ENCODE assay signal across 10 cellular contexts in genomic region chr3:74613566-74613965, GRCh38. TPM values are rescaled to one million over a fixed set of nuclear protein-coding genes. Genes with fewer than 3 reads are reported as not detected.
DNase-seq lines count a peak whose midpoint lies in the region; ATAC-seq and TF ChIP-seq lines count a peak whose summit lies in the region.
"Had no signal": no experiment of that assay in that cellular context is flagged by ENCODE, and none has a peak within 500 bp of the region (broad histone marks: within the 10 kb centered on the region; RNA-seq: fewer than 3 reads in every experiment).

No MANE protein-coding gene starts in this region.

- H3K36me3 Mint-ChIP-seq in activated T-helper 1 cell treated with anti-CD3 and anti-CD28 coated beads, Interleukin-12 subunit alpha, Interleukin-12 subunit beta, Interleukin-2, Interleukin-4 antibody, amounts not matched to agents 30 ng/mL and 10 ng/mL and 1 ng/mL, durations not matched to agents 14 hours and 24 hours and 36 hours (ENCODE audit: low read depth): no peaks in the 10 kb centered on the region
- H3K36me3 Mint-ChIP-seq: T-cell had no signal

- WGBS in right cardiac atrium: 18% methylated on average over 15 of the region's 15 CpGs
- 2% methylated on average over 15 of the region's 15 CpGs for WGBS in prostate gland

- POLR2A ChIA-PET in BJ (lab: Charles Lee): no interaction called here

- peaks cover 16% of the 10 kb centered on the region for H3K27me3 Mint-ChIP-seq in activated T-helper 1 cell treated with anti-CD3 and anti-CD28 coated beads, Interleukin-12 subunit alpha, Interleukin-12 subunit beta, Interleukin-2, Interleukin-4 antibody, amounts not matched to agents 30 ng/mL and 10 ng/mL and 1 ng/mL, durations not matched to agents 14 hours and 24 hours and 36 hours (ENCODE audit: insufficient read depth)

- no peaks in the 10 kb centered on the region for H3K9me3 ChIP-seq in WERI-Rb-1 (ENCODE audit: severe bottlenecking)
- no peaks in the 10 kb centered on the region for H3K9me3 ChIP-seq in right cardiac atrium (ENCODE audit: control insufficient read depth, low read length)
- H3K9me3 ChIP-seq in prostate gland: no peaks in the 10 kb centered on the region

- no peaks in the 10 kb centered on the region for H3K9me3 Mint-ChIP-seq in activated T-helper 1 cell treated with anti-CD3 and anti-CD28 coated beads, Interleukin-12 subunit alpha, Interleukin-12 subunit beta, Interleukin-2, Interleukin-4 antibody, amounts not matched to agents 30 ng/mL and 10 ng/mL and 1 ng/mL, durations not matched to agents 14 hours and 24 hours and 36 hours

- ATAC-seq in right cardiac atrium (no peak), HG03442 (IDR thresholded peaks at IDR 0.05; ENCODE audit: unreplicated experiment) (no peak)
- ATAC-seq: T-cell had no signal

- TF ChIP-seq POLR2A in prostate gland (IDR thresholded peaks at IDR 0.05): no peak

- H3K36me3 ChIP-seq in BJ (ENCODE audit: control insufficient read depth, insufficient read depth, low read length) (no peaks in the 10 kb centered on the region), WERI-Rb-1 (no peaks in the 10 kb centered on the region), prostate gland (no peaks in the 10 kb centered on the region)

- H3K4me1 ChIP-seq in right cardiac atrium (ENCODE audit: control insufficient read depth, insufficient read depth, low read length): no peaks in the 10 kb centered on the region
- peaks cover 11% of the 10 kb centered on the region for H3K4me1 ChIP-seq in prostate gland (replicated peaks)

- H3K27me3 ChIP-seq in BJ (ENCODE audit: control insufficient read depth, insufficient read depth, low read length): no peaks in the 10 kb centered on the region
- no peaks in the 10 kb centered on the region for H3K27me3 ChIP-seq in WERI-Rb-1 (ENCODE audit: insufficient read depth, low read depth, severe bottlenecking)
- H3K27me3 ChIP-seq in right cardiac atrium (ENCODE audit: control insufficient read depth, insufficient read depth): no peaks in the 10 kb centered on the region
- no peaks in the 10 kb centered on the region for H3K27me3 ChIP-seq in prostate gland (replicated peaks; ENCODE audit: insufficient read depth)

- intact Hi-C loops in right cardiac atrium (cut with DNase I): no loop called here
- intact Hi-C loops in prostate gland (cut with DNase I): no loop called here
- intact Hi-C loops in activated T-helper 1 cell treated with anti-CD3 and anti-CD28 coated beads, Interleukin-12 subunit alpha, Interleukin-12 subunit beta, Interleukin-2, Interleukin-4 antibody, amounts not matched to agents 30 ng/mL and 10 ng/mL and 1 ng/mL, durations not matched to agents 14 hours and 24 hours and 36 hours (cut with micrococcal nuclease): no loop called here

- CTCF ChIA-PET in BJ (lab: Yijun Ruan, JAX): interaction anchor here (0.7 to 1.3 kb wide), 4 partner anchors 15 to 237 kb away, joined by 3 to 4 read pairs (median 4); no protein-coding TSS in a partner anchor

- DNase-seq in BJ (ENCODE audit: low read depth): no peak
- DNase-seq in WERI-Rb-1: no peak
- DNase-seq in right cardiac atrium: peak in 1 of 3 donors; percentile 17
- DNase-seq in prostate gland (ENCODE audit: low spot score): peak; percentile 7
- no peak for DNase-seq in SW 1271 (lab: John Stamatoyannopoulos, UW)
- no peak for DNase-seq in activated T-helper 1 cell treated with anti-CD3 and anti-CD28 coated beads, Interleukin-12 subunit alpha, Interleukin-12 subunit beta, Interleukin-2, Interleukin-4 antibody, amounts not matched to agents 30 ng/mL and 10 ng/mL and 1 ng/mL, durations not matched to agents 14 hours and 24 hours and 36 hours (ENCODE audit: low spot score)
- no peak for DNase-seq in NCI-H1436 (lab: John Stamatoyannopoulos, UW)
- DNase-seq: DMS79, T-cell had no signal

- peak overlapping the region; percentile 65 for H3K4me3 ChIP-seq in BJ (ENCODE audit: low read depth, low read length)
- H3K4me3 ChIP-seq in WERI-Rb-1 (ENCODE audit: low read depth, low read length): peak overlapping the region; percentile 40
- peak overlapping the region; percentile 75 for H3K4me3 ChIP-seq in right cardiac atrium (ENCODE audit: low read length)
- peak overlapping the region; percentile 42 for H3K4me3 ChIP-seq in prostate gland

- H3K27ac ChIP-seq in WERI-Rb-1 (no peak overlapping the region), right cardiac atrium (ENCODE audit: low read length) (no peak overlapping the region), prostate gland (peak overlapping the region; percentile 24 to 47)

- no peak overlapping the region for H3K4me3 Mint-ChIP-seq in activated T-helper 1 cell treated with anti-CD3 and anti-CD28 coated beads, Interleukin-12 subunit alpha, Interleukin-12 subunit beta, Interleukin-2, Interleukin-4 antibody, amounts not matched to agents 30 ng/mL and 10 ng/mL and 1 ng/mL, durations not matched to agents 14 hours and 24 hours and 36 hours
- H3K4me3 Mint-ChIP-seq: T-cell had no signal

- no peak overlapping the region for H3K27ac Mint-ChIP-seq in activated T-helper 1 cell treated with anti-CD3 and anti-CD28 coated beads, Interleukin-12 subunit alpha, Interleukin-12 subunit beta, Interleukin-2, Interleukin-4 antibody, amounts not matched to agents 30 ng/mL and 10 ng/mL and 1 ng/mL, durations not matched to agents 14 hours and 24 hours and 36 hours

- TF ChIP-seq CTCF in BJ (IDR thresholded peaks at IDR 0.05; ENCODE audit: insufficient read depth, low read depth, low read length) (no peak), WERI-Rb-1 (IDR thresholded peaks at IDR 0.05; ENCODE audit: low read depth, low read length) (no peak), prostate gland (IDR thresholded peaks at IDR 0.05) (no peak)

- no peaks in the 10 kb centered on the region for H3K4me1 Mint-ChIP-seq in activated T-helper 1 cell treated with anti-CD3 and anti-CD28 coated beads, Interleukin-12 subunit alpha, Interleukin-12 subunit beta, Interleukin-2, Interleukin-4 antibody, amounts not matched to agents 30 ng/mL and 10 ng/mL and 1 ng/mL, durations not matched to agents 14 hours and 24 hours and 36 hours (ENCODE audit: low read depth)
- H3K4me1 Mint-ChIP-seq: T-cell had no signal

RNA-seq across cellular contexts. Expression of gene CNTN3, which starts 0.9 kb away (rescaled TPM):
- polyA plus RNA-seq in BJ (2011; rRNA removed) (2.6 and 6.1 TPM in 2 replicates), right cardiac atrium (5.6 TPM)
- 3.6 and 3.7 TPM in 2 replicates for polyA minus RNA-seq in BJ (2011; rRNA and poly(A)+ RNA removed)
- total RNA-seq in right cardiac atrium (1 to 10 TPM; 6.3 to 9.5 (median 7.8) TPM), prostate gland (1 to 10 TPM; 5.2 to 8.2 TPM)
- total RNA-seq in activated T-helper 1 cell treated with anti-CD3 and anti-CD28 coated beads, Interleukin-12 subunit alpha, Interleukin-12 subunit beta, Interleukin-2, Interleukin-4 antibody, amounts not matched to agents 30 ng/mL and 10 ng/mL and 1 ng/mL, durations not matched to agents 14 hours and 24 hours and 36 hours: not detected in 2 replicates
- total RNA-seq: T-cell had no signal

Comparison
In these comparisons a context has a peak if more than half of its experiments do, and no peak if none do; other contexts are left out.
1. H3K27ac ChIP-seq: peak in prostate gland (2 of 2); none in WERI-Rb-1 (single experiment) and right cardiac atrium (single experiment).
2. Peak in every context shown above with its lines, with median percentiles within 50 percentile points of each other: H3K4me3 ChIP-seq.